ENCODE assay signal across 4 cellular contexts in the genomic region with DNA sequence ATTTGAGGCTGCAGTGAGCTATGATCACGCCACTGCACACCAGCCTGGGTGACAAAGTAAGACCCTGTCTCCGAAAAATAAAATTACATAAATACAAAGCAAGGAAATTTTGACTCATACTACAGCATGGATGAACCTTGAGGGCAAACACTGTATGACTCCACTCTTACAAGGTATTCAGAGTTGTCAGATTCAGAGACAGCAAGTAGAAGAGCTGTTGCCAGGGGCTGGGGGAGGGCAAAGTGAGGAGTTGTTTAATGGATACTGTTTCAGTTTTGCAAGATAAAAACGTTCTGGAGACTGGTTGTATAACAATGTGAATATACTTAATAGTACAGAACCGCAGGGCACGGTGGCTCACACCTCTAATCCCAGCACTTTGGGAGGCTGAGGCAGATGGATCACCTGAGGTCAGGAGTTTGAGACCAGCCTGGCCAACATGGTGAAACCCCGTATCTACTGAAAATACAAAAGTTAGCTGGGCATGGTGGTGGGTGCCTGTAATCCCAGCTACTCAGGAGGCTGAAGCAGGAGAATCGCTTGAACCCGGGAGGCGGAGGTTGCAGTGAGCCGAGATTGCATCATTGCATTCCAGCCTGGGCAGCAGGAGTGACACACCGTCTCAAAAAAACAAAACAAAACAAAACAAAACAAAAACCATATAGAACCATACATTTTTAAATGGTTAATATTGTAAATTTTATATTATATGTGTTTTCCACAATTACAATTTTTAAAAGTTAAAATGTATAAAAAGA. TPM values are rescaled to one million over a fixed set of nuclear protein-coding genes. Genes with fewer than 3 reads are reported as not detected.
"Had no signal": no experiment of that assay in that cellular context is flagged by ENCODE, and none has a peak within 500 bp of the region (broad histone marks: within the 10 kb centered on the region; RNA-seq: fewer than 3 reads in every experiment).

No MANE protein-coding gene starts in this region.

RNA-seq across cellular contexts. Expression of gene ACTG2, which starts 5.0 kb away (rescaled TPM):
- total RNA-seq: activated CD8-positive, alpha-beta memory T cell treated with anti-CD3 and anti-CD28 coated beads, Interleukin-2, amount 10 ng/mL, durations not matched to agents 7 days and 5 days; lung microvascular endothelial cell; myocyte; T-helper 2 cell treated with Interferon-gamma antibody and Interleukin-4, amounts not matched to agents 100 ng/mL and 5 ng/mL, for 36 hours had no signal
